ENCODE assay signal across 17 cellular contexts in genomic region chr5:1808466-1808865, GRCh38. TPM values are rescaled to one million over a fixed set of nuclear protein-coding genes. Genes with fewer than 3 reads are reported as not detected.
DNase-seq lines count a peak whose midpoint lies in the region; ATAC-seq and TF ChIP-seq lines count a peak whose summit lies in the region.
"Had no signal": no experiment of that assay in that cellular context is flagged by ENCODE, and none has a peak within 500 bp of the region (broad histone marks: within the 10 kb centered on the region; RNA-seq: fewer than 3 reads in every experiment).

No MANE protein-coding gene starts in this region.

- no peak overlapping the region for H3K4ac ChIP-seq in IMR-90 (ENCODE audit: low read depth, low read length)

- H3K9ac ChIP-seq in IMR-90 (ENCODE audit: low read depth, low read length), result no peak overlapping the region
- H3K9ac ChIP-seq: BLaER1, KMS-11, parathyroid adenoma had no signal

- H2AK5ac ChIP-seq in IMR-90 (ENCODE audit: low read depth, low read length), result no peak overlapping the region

- H3K4me2 ChIP-seq in IMR-90 (ENCODE audit: low read depth, low read length), result no peak overlapping the region
- H3K4me2 ChIP-seq: BLaER1, KMS-11 had no signal

- peaks cover 37 to 57% of the 10 kb centered on the region in 2 experiments for H3K79me1 ChIP-seq in IMR-90 (ENCODE audit: low read depth in 1 of 2, low read length in 2 of 2)

- POLR2A ChIA-PET in IMR-90 (lab: Charles Lee; ENCODE audit: unreplicated experiment), result no interaction called here

- H4K20me1 ChIP-seq in IMR-90 (ENCODE audit: insufficient read depth, low read length), result no peaks in the 10 kb centered on the region

- H3K36me3 Mint-ChIP-seq in brain, result peaks cover 99% of the 10 kb centered on the region

- no peaks in the 10 kb centered on the region for H3K9me3 Mint-ChIP-seq in brain
- H3K9me3 Mint-ChIP-seq: activated CD4-positive, alpha-beta memory T cell treated with anti-CD3 and anti-CD28 coated beads, Interleukin-2, amount 10 ng/mL, durations not matched to agents 7 days and 5 days; stimulated activated memory B cell treated with anti-CD40 and anti-IgM and Interleukin-4, amounts not matched to agents 10 μg/mL and 1 μg/mL and 100 μg/mL, for 72 hours had no signal

- H2BK5ac ChIP-seq in IMR-90 (ENCODE audit: low read depth, low read length, poor library complexity, severe bottlenecking), result peak overlapping the region; percentile 66

- H3K4me1 ChIP-seq in IMR-90 (ENCODE audit: control insufficient read depth, insufficient read depth, low read length), result no peaks in the 10 kb centered on the region; the same call in 1 of the 2 replicates
- H3K4me1 ChIP-seq: BLaER1, parathyroid adenoma had no signal

- no peak overlapping the region for H2BK15ac ChIP-seq in IMR-90 (ENCODE audit: low read depth, low read length)

- peaks cover 26% of the 10 kb centered on the region for H3K4me1 Mint-ChIP-seq in brain

- in situ Hi-C loops in IMR-90 (cut with MboI; ENCODE audit: low sequenced_read_pairs) (no loop called here), ACHN (cut with HindIII; ENCODE audit: low pct_ligation_motif_present, low pct_unique_long_range_greater_than_20kb, low sequenced_read_pairs) (no loop called here)

- TF ChIP-seq RAD21 in IMR-90 (IDR thresholded peaks at IDR 0.05; ENCODE audit: low read length), result no peak

- ATAC-seq in IMR-90 (ENCODE audit: low read depth) (peak; percentile 57), GM21390 (IDR thresholded peaks at IDR 0.05; ENCODE audit: unreplicated experiment) (no peak), HG03108 (IDR thresholded peaks at IDR 0.05; ENCODE audit: unreplicated experiment) (no peak)
- ATAC-seq: stimulated activated memory B cell treated with anti-CD40 and anti-IgM and Interleukin-4, amounts not matched to agents 10 μg/mL and 1 μg/mL and 100 μg/mL, for 72 hours had no signal

- TF ChIP-seq CTCF in IMR-90 (conservative IDR thresholded peaks at IDR 0.05; ENCODE audit: low read depth, low read length), result no peak
- no peak for TF ChIP-seq CTCF in brain (conservative IDR thresholded peaks at IDR 0.05)
- TF ChIP-seq CTCF in fibroblast of the aortic adventitia (IDR thresholded peaks at IDR 0.05; ENCODE audit: insufficient read depth, low read length), result no peak

- no peak overlapping the region for H3K4me3 Mint-ChIP-seq in brain
- H3K4me3 Mint-ChIP-seq: activated CD4-positive, alpha-beta memory T cell treated with anti-CD3 and anti-CD28 coated beads, Interleukin-2, amount 10 ng/mL, durations not matched to agents 7 days and 5 days; stimulated activated memory B cell treated with anti-CD40 and anti-IgM and Interleukin-4, amounts not matched to agents 10 μg/mL and 1 μg/mL and 100 μg/mL, for 72 hours had no signal

- no peak overlapping the region for H3K14ac ChIP-seq in IMR-90 (replicated peaks; ENCODE audit: low read depth, low read length)

- TF ChIP-seq POLR2A in IMR-90 (IDR thresholded peaks at IDR 0.05; ENCODE audit: low read depth, low read length), result no peak

- H3K9me3 ChIP-seq in IMR-90 (ENCODE audit: control insufficient read depth, insufficient read depth, low read length), result no peaks in the 10 kb centered on the region
- H3K9me3 ChIP-seq: BLaER1, spleen, tibial nerve had no signal

- peak overlapping the region; percentile 45 to 78 (median 55) for H3K27ac Mint-ChIP-seq in brain
- H3K27ac Mint-ChIP-seq: activated CD4-positive, alpha-beta memory T cell treated with anti-CD3 and anti-CD28 coated beads, Interleukin-2, amount 10 ng/mL, durations not matched to agents 7 days and 5 days; stimulated activated memory B cell treated with anti-CD40 and anti-IgM and Interleukin-4, amounts not matched to agents 10 μg/mL and 1 μg/mL and 100 μg/mL, for 72 hours had no signal

- H2BK120ac ChIP-seq in IMR-90 (ENCODE audit: low read depth, low read length), result no peak overlapping the region

- H3K4me3 ChIP-seq in IMR-90 (ENCODE audit: insufficient read depth, low read depth, low read length), result no peak overlapping the region
- H3K4me3 ChIP-seq in fibroblast of the aortic adventitia (ENCODE audit: low read depth, low read length), result no peak overlapping the region
- no peak overlapping the region for H3K4me3 ChIP-seq in skeletal muscle cell (ENCODE audit: low read depth, low read length)
- H3K4me3 ChIP-seq: BLaER1, spleen, tibial nerve had no signal

- CTCF ChIA-PET in IMR-90 (lab: Yijun Ruan, JAX), result interaction anchor here (0.6 to 1.2 kb wide), 3 partner anchors 36 to 540 kb away, joined by 3 to 4 read pairs (median 3); no protein-coding TSS in a partner anchor

- no peak overlapping the region for H3K18ac ChIP-seq in IMR-90 (ENCODE audit: low read depth, low read length)

- no peak overlapping the region for H2AFZ ChIP-seq in IMR-90 (replicated peaks; ENCODE audit: low read length, poor library complexity)
- H2AFZ ChIP-seq: parathyroid adenoma had no signal

- H3K36me3 ChIP-seq in IMR-90 (ENCODE audit: control insufficient read depth, insufficient read depth, low read length), result peaks cover 64% of the 10 kb centered on the region

- no TSS peak for BruUV-seq in IMR-90 (replicated peaks; lab: Mats Ljungman, UMichigan)

- DNase-seq in IMR-90, result peak; percentile 55
- peak; percentile 23 for DNase-seq in fibroblast of the aortic adventitia (ENCODE audit: low read depth)
- peak; percentile 30 for DNase-seq in skeletal muscle cell (ENCODE audit: low read depth)
- no peak for DNase-seq in ACHN
- DNase-seq in posterior vena cava (ENCODE audit: low spot score), result no peak
- DNase-seq: activated CD4-positive, alpha-beta memory T cell treated with anti-CD3 and anti-CD28 coated beads, Interleukin-2, amount 10 ng/mL, durations not matched to agents 7 days and 5 days; DMS 273 treated with DMSO at 0.1 percent for 48 hours; NCI-H1417 had no signal

- no peak overlapping the region for H2AK9ac ChIP-seq in IMR-90 (replicated peaks; ENCODE audit: low read depth, low read length, poor library complexity)

- no peaks in the 10 kb centered on the region for H3K27me3 ChIP-seq in IMR-90 (ENCODE audit: control insufficient read depth, insufficient read depth, low read length)
- H3K27me3 ChIP-seq: BLaER1, spleen, tibial nerve had no signal

- peaks cover 2% of the 10 kb centered on the region; the same call in 1 of the 2 replicates for H3K9me1 ChIP-seq in IMR-90 (ENCODE audit: insufficient read depth, low read length)

- H3K27ac ChIP-seq in IMR-90 (ENCODE audit: insufficient read depth, low read length), result no peak overlapping the region; the same call in 1 of the 2 replicates
- H3K27ac ChIP-seq: BLaER1, KMS-11, parathyroid adenoma, spleen had no signal

- H4K91ac ChIP-seq in IMR-90 (ENCODE audit: insufficient read depth, low read depth, low read length), result no peak overlapping the region

- H4K5ac ChIP-seq in IMR-90 (ENCODE audit: low read depth, low read length), result no peak overlapping the region

- no peak overlapping the region for H3K23ac ChIP-seq in IMR-90 (ENCODE audit: low read depth, low read length)

- H4K8ac ChIP-seq in IMR-90 (ENCODE audit: low read depth in 2 of 2, low read length in 2 of 2), result peak overlapping the region in 1 of 2 experiments; percentile 72; a peak in 1 of 4 replicates

- dilution Hi-C loops in IMR-90 (cut with HindIII; ENCODE audit: low sequenced_read_pairs, unreplicated experiment), result no loop called here

- intact Hi-C loops in IMR-90 (cut with micrococcal nuclease) (no loop called here), posterior vena cava (cut with DNase I) (no loop called here)

- peaks cover 8% of the 10 kb centered on the region for H3K27me3 Mint-ChIP-seq in brain
- H3K27me3 Mint-ChIP-seq: activated CD4-positive, alpha-beta memory T cell treated with anti-CD3 and anti-CD28 coated beads, Interleukin-2, amount 10 ng/mL, durations not matched to agents 7 days and 5 days; stimulated activated memory B cell treated with anti-CD40 and anti-IgM and Interleukin-4, amounts not matched to agents 10 μg/mL and 1 μg/mL and 100 μg/mL, for 72 hours had no signal

- no peak overlapping the region for H2BK20ac ChIP-seq in IMR-90 (ENCODE audit: low read depth, low read length)

- H3K56ac ChIP-seq in IMR-90 (ENCODE audit: extremely low read depth, insufficient read depth, low read length), result no peak overlapping the region

- WGBS in IMR-90 (ENCODE audit: extremely low coverage in 2 of 2, insufficient read length in 1 of 2), 2 experiments, result no CpG with 5 or more reads among the region's 4 CpGs

TF ChIP-seq in IMR-90, 13 proteins besides CTCF, POLR2A, EP300 and RAD21:
- TF ChIP-seq NFE2L2 (IDR thresholded peaks at IDR 0.05; ENCODE audit: low read depth, low read length), result no peak
- TF ChIP-seq BHLHE40 (IDR thresholded peaks at IDR 0.05; ENCODE audit: low read depth, low read length), result no peak
- no peak for TF ChIP-seq RCOR1 (IDR thresholded peaks at IDR 0.05; ENCODE audit: insufficient replicate concordance, low read length)

RNA-seq across cellular contexts. Expression of gene NDUFS6, which starts 7.3 kb away (rescaled TPM):
- 10.4 and 26.9 TPM in 2 replicates for total RNA-seq in IMR-90 (2012; rRNA removed)
- 69.0 and 119 TPM in 2 replicates for polyA plus RNA-seq in IMR-90 (2012; rRNA removed)
- polyA plus RNA-seq in IMR-90 (2012; cell fraction: cytosol; rRNA removed), result 70.7 and 121 TPM in 2 replicates
- 19.3 and 45.4 TPM in 2 replicates for polyA plus RNA-seq in IMR-90 (2012; cell fraction: nucleus; rRNA removed; ENCODE audit: low replicate concordance)
- polyA plus RNA-seq in brain (ENCODE audit: insufficient read depth, low read depth, low replicate concordance), result 95.6 TPM
- total RNA-seq in fibroblast of the aortic adventitia (ENCODE audit: low replicate concordance), result 30.9 and 39.0 TPM in 2 replicates
- total RNA-seq in posterior vena cava, result 10 to 100 TPM; 25.4 to 25.8 TPM

RNA-seq across cellular contexts. Expression of gene MRPL36, which starts 8.8 kb away (rescaled TPM):
- 63.9 and 85.9 TPM in 2 replicates for total RNA-seq in IMR-90 (2012; rRNA removed)
- polyA plus RNA-seq in IMR-90 (2012; rRNA removed), result 103 and 134 TPM in 2 replicates
- 101 and 125 TPM in 2 replicates for polyA plus RNA-seq in IMR-90 (2012; cell fraction: cytosol; rRNA removed)
- polyA plus RNA-seq in IMR-90 (2012; cell fraction: nucleus; rRNA removed; ENCODE audit: low replicate concordance), result 35.7 and 44.4 TPM in 2 replicates
- 59.0 TPM for polyA plus RNA-seq in brain (ENCODE audit: insufficient read depth, low read depth, low replicate concordance)
- total RNA-seq in fibroblast of the aortic adventitia (ENCODE audit: low replicate concordance), result 3.8 and 47.9 TPM in 2 replicates
- total RNA-seq in posterior vena cava, result 10 to 100 TPM; 29.4 to 32.4 TPM

Comparison
In these comparisons a context has a peak if more than half of its experiments do, and no peak if none do; other contexts are left out.
1. DNase-seq: peak in IMR-90 (single experiment), fibroblast of the aortic adventitia (single experiment) and skeletal muscle cell (single experiment); none in ACHN (single experiment) and posterior vena cava (single experiment).